10 cellular contexts compared by ENCODE assay signal in the genomic region with DNA sequence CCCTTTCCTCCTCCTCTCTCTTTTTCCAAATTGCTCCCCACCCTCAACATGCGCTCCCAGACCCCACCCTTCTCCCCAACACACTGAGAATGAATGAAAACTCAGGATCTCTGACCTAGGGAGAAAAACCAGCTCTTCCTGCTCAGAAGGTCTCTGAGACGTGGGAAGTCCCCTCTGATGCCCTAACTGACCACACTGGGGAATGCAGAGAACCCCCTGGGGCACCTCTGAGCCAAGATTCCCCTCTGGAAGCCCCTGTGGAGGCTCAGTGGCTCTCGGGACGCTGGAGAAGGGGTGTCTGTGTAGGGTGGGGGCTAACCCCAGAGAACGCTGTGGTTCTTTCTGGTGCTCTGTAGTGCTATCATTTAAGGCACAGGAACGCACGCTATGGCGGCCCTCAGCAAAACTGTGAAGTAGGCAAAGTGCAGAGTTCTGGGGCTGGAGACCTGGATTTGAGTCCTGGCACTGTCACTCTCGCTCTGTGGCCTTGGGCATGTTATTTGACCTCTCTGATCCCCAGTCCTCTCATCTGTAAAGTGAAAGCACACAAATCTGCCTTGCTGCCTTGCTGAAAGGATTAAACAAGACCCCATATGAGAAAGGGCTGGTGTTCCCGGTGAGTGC. TPM values are rescaled to one million over a fixed set of nuclear protein-coding genes. Genes with fewer than 3 reads are reported as not detected.
DNase-seq lines count a peak whose midpoint lies in the region; ATAC-seq and TF ChIP-seq lines count a peak whose summit lies in the region.
"Had no signal": no experiment of that assay in that cellular context is flagged by ENCODE, and none has a peak within 500 bp of the region (broad histone marks: within the 10 kb centered on the region; RNA-seq: fewer than 3 reads in every experiment).

No MANE protein-coding gene starts in this region.

- H3K4me3 ChIP-seq in heart right ventricle (peak overlapping the region in 1 of 10 donors; percentile 32), rectal smooth muscle tissue (ENCODE audit: low read length) (no peak overlapping the region), vagina (no peak overlapping the region)

- peaks cover 0 to 25% (median 0%) of the 10 kb centered on the region in 9 donors for H3K36me3 ChIP-seq in heart right ventricle
- no peaks in the 10 kb centered on the region for H3K36me3 ChIP-seq in rectal smooth muscle tissue (ENCODE audit: control insufficient read depth, insufficient read depth, low read length)
- H3K36me3 ChIP-seq in vagina, result no peaks in the 10 kb centered on the region
- H3K36me3 ChIP-seq: pancreas had no signal

- DNase-seq in heart right ventricle (no peak), left cardiac atrium (no peak), glomerular visceral epithelial cell (ENCODE audit: extremely low spot score) (peak; percentile 35), vagina (ENCODE audit: extremely low spot score in 2 of 2) (no peak), NCI-H187 (lab: John Stamatoyannopoulos, UW) (no peak), foreskin keratinocyte (no peak), NCI-H774 (lab: John Stamatoyannopoulos, UW) (no peak)
- DNase-seq: activated CD8-positive, alpha-beta memory T cell treated with anti-CD3 and anti-CD28 coated beads for 24 hours had no signal

- no peak for TF ChIP-seq POLR2A in vagina (IDR thresholded peaks at IDR 0.05)

- H3K27ac ChIP-seq in heart right ventricle (peak overlapping the region; percentile 44 to 96 (median 91)), rectal smooth muscle tissue (ENCODE audit: low read depth, low read length) (peak overlapping the region; percentile 81), vagina (peak overlapping the region; percentile 90), foreskin keratinocyte (no peak overlapping the region)

- H3K9me3 ChIP-seq in heart right ventricle, result no peaks in the 10 kb centered on the region
- H3K9me3 ChIP-seq in vagina, result no peaks in the 10 kb centered on the region
- H3K9me3 ChIP-seq: pancreas had no signal

- H3K9ac ChIP-seq in rectal smooth muscle tissue (ENCODE audit: low read length), result no peak overlapping the region

- 81 to 87% methylated on average over 10 of the region's 10 CpGs for WGBS in heart right ventricle, 2 donors

- peaks cover 63 to 96% (median 91%) of the 10 kb centered on the region in 9 donors for H3K4me1 ChIP-seq in heart right ventricle
- peaks cover 53% of the 10 kb centered on the region for H3K4me1 ChIP-seq in rectal smooth muscle tissue (ENCODE audit: control insufficient read depth, insufficient read depth, low read length)
- peaks cover 97% of the 10 kb centered on the region for H3K4me1 ChIP-seq in vagina
- H3K4me1 ChIP-seq in foreskin keratinocyte, result peaks cover 12% of the 10 kb centered on the region

- no peak for ATAC-seq in heart right ventricle
- ATAC-seq in left cardiac atrium, result no peak
- no peak for ATAC-seq in foreskin keratinocyte

- intact Hi-C loops in heart right ventricle (cut with DNase I), result no loop called here
- intact Hi-C loops in left cardiac atrium (cut with DNase I), result no loop called here
- intact Hi-C loops in vagina (cut with DNase I), result no loop called here

- TF ChIP-seq CTCF in heart right ventricle (IDR thresholded peaks at IDR 0.05), result no peak
- no peak for TF ChIP-seq CTCF in vagina (IDR thresholded peaks at IDR 0.05)
- no peak for TF ChIP-seq CTCF in foreskin keratinocyte (conservative IDR thresholded peaks at IDR 0.05)

- H3K27me3 ChIP-seq in heart right ventricle (peaks cover 0 to 9% (median 0%) of the 10 kb centered on the region in 7 donors), rectal smooth muscle tissue (ENCODE audit: control insufficient read depth, insufficient read depth, low read length) (no peaks in the 10 kb centered on the region), vagina (no peaks in the 10 kb centered on the region), foreskin keratinocyte (peaks cover 91% of the 10 kb centered on the region)
- H3K27me3 ChIP-seq: pancreas had no signal

RNA-seq across cellular contexts. Expression of gene ATOH8, which starts 17.1 kb away (rescaled TPM):
- total RNA-seq in heart right ventricle (10 to 100 TPM in 9 of 10 donors, 1 to 10 TPM in 1; 8.7 to 33.4 (median 15.2) TPM), left cardiac atrium (10 to 100 TPM; 23.4 to 29.1 TPM), vagina (66.5 TPM), foreskin keratinocyte (not detected in 2 replicates)
- polyA plus RNA-seq in heart right ventricle (10 to 100 TPM; 35.2 to 45.9 TPM), foreskin keratinocyte (not detected in 2 replicates)
